ENCODE assay signal across 8 cellular contexts in genomic region chr6:157068691-157069228, GRCh38.
A peak's percentile ranks its signal among the peaks of the same experiment; 100 is the strongest.
DNase-seq lines count a peak whose midpoint lies in the region; ATAC-seq and TF ChIP-seq lines count a peak whose summit lies in the region.

No MANE protein-coding gene starts in this region.

- H3K27ac ChIP-seq in KMS-11: peak overlapping the region; percentile 23; the same call in 1 of the 2 replicates
- H3K27ac ChIP-seq in vagina: no peak overlapping the region

- peak; percentile 97 for ATAC-seq in GM18511 (IDR thresholded peaks at IDR 0.05; ENCODE audit: unreplicated experiment)
- peak; percentile 99 for ATAC-seq in GM21723 (IDR thresholded peaks at IDR 0.05; ENCODE audit: unreplicated experiment)

- peaks cover 31% of the 10 kb centered on the region; the same call in 1 of the 2 replicates for H3K79me2 ChIP-seq in KMS-11 (ENCODE audit: insufficient read depth, low read depth)

- H2AFZ ChIP-seq in KMS-11 (ENCODE audit: low read depth): no peak overlapping the region

- TF ChIP-seq CTCF in KMS-11 (conservative IDR thresholded peaks at IDR 0.05; ENCODE audit: low read depth, low read length): no peak
- TF ChIP-seq CTCF in vagina (IDR thresholded peaks at IDR 0.05): no peak

- no peaks in the 10 kb centered on the region for H3K9me3 ChIP-seq in vagina

- DNase-seq in glomerular visceral epithelial cell (ENCODE audit: extremely low spot score) (peak; percentile 54), DMS53 (lab: John Stamatoyannopoulos, UW) (no peak), vagina (ENCODE audit: extremely low spot score in 2 of 2) (no peak), NCI-H1092 (lab: John Stamatoyannopoulos, UW) (no peak), G401 (ENCODE audit: low spot score) (no peak)

- H3K4me3 ChIP-seq in KMS-11 (IDR thresholded peaks at IDR 0.05; ENCODE audit: insufficient read depth, low read depth, low read length) (no peak overlapping the region), vagina (no peak overlapping the region)

- peaks cover 60% of the 10 kb centered on the region for H3K4me1 ChIP-seq in KMS-11 (ENCODE audit: low read depth, poor library complexity, severe bottlenecking)
- peaks cover 33% of the 10 kb centered on the region for H3K4me1 ChIP-seq in vagina

- no peak for TF ChIP-seq POLR2A in vagina (IDR thresholded peaks at IDR 0.05)

- H3K9ac ChIP-seq in KMS-11: no peak overlapping the region; the same call in 1 of the 2 replicates

- H3K27me3 ChIP-seq in KMS-11 (ENCODE audit: insufficient read depth, low read depth) (no peaks in the 10 kb centered on the region), vagina (no peaks in the 10 kb centered on the region)

- intact Hi-C loops in vagina (cut with DNase I): no loop called here

- H3K4me2 ChIP-seq in KMS-11: peak overlapping the region; percentile 79

- H3K36me3 ChIP-seq in KMS-11 (ENCODE audit: insufficient read depth): no peaks in the 10 kb centered on the region
- no peaks in the 10 kb centered on the region for H3K36me3 ChIP-seq in vagina

- in situ Hi-C loops in G401 (cut with HindIII; ENCODE audit: low sequenced_read_pairs): no loop called here

- no peaks in the 10 kb centered on the region for H4K20me1 ChIP-seq in KMS-11 (ENCODE audit: insufficient read depth)
